Comparison of ENCODE assay signal across 8 cellular contexts in the genomic region with DNA sequence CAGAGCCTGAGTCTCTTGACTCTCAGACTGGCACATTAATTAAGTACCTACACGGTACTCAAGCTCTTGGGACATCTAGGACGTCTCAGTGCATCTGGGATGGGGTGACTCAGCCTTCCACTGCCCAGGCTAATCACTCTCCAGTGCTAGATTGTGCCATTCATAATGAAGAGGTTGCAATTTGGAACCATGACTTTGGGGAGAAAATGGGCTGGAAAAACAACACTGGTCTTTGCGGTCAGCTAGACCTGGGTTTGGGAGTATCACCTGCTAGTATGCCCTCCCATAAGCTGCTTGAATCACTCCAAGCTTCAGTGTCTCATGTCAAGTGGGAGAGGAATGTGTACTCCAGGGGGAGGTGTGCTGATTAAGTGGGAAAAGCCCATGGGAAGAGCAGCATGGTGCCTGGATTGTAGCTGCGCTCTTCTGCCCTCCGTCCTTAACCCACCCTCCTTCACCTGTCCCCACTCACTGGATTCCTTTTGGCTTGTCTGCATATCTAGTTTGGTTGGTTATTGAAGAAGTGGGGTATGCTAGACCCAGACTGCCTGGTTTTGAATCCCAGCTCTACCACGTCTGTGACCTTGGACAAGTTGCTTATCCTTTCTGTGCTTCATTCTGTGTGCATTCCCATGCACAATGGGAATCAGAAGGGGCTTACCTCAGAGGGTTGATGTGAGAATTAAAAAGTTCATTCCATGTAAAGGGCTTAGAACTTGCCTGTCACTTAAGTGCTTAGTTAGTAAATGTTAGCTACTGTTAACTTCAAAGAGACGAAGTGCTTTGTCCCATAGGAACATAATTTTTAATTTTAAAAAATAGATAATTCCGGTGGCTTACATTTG. TPM values are rescaled to one million over a fixed set of nuclear protein-coding genes. Genes with fewer than 3 reads are reported as not detected.
DNase-seq lines count a peak whose midpoint lies in the region; ATAC-seq and TF ChIP-seq lines count a peak whose summit lies in the region.

No MANE protein-coding gene starts in this region.

- H3K4me3 ChIP-seq in cardiac muscle cell (no peak overlapping the region), upper lobe of right lung (peak overlapping the region; percentile 21)

- H3K4me1 ChIP-seq in cardiac muscle cell (ENCODE audit: low read depth) (peaks cover 8% of the 10 kb centered on the region), foreskin keratinocyte (peaks cover 36% of the 10 kb centered on the region), upper lobe of right lung (peaks cover 40% of the 10 kb centered on the region)

- H3K27ac ChIP-seq in cardiac muscle cell (no peak overlapping the region), foreskin keratinocyte (peak overlapping the region; percentile 94), upper lobe of right lung (peak overlapping the region; percentile 51)

- ATAC-seq in Right ventricle myocardium inferior (no peak), foreskin keratinocyte (peak; percentile 47), upper lobe of right lung (peak; percentile 21), HG02970 (IDR thresholded peaks at IDR 0.05; ENCODE audit: low FRiP score, unreplicated experiment) (no peak), HG03280 (IDR thresholded peaks at IDR 0.05; ENCODE audit: unreplicated experiment) (no peak)

- in situ Hi-C loops in SK-MEL-5 (cut with HindIII; ENCODE audit: low pct_unique_long_range_greater_than_20kb, low sequenced_read_pairs): no loop called here

- peaks cover 34% of the 10 kb centered on the region for H3K27me3 ChIP-seq in cardiac muscle cell
- no peaks in the 10 kb centered on the region for H3K27me3 ChIP-seq in foreskin keratinocyte
- no peaks in the 10 kb centered on the region for H3K27me3 ChIP-seq in upper lobe of right lung

- DNase-seq in cardiac muscle cell (ENCODE audit: low read depth in 1 of 2, low spot score in 1 of 2) (peak in 1 of 2 donors; percentile 44), Right ventricle myocardium inferior (ENCODE audit: missing footprints) (no peak), SK-MEL-5 (ENCODE audit: low read depth, low spot score) (peak; percentile 42), foreskin keratinocyte (peak; percentile 53 to 73), upper lobe of right lung (no peak), COR-L47 (lab: John Stamatoyannopoulos, UW) (no peak)

- H3K9me3 ChIP-seq in cardiac muscle cell (ENCODE audit: low read depth): no peaks in the 10 kb centered on the region
- no peaks in the 10 kb centered on the region for H3K9me3 ChIP-seq in upper lobe of right lung

- H3K36me3 ChIP-seq in cardiac muscle cell (no peaks in the 10 kb centered on the region), upper lobe of right lung (no peaks in the 10 kb centered on the region)

- TF ChIP-seq CTCF in cardiac muscle cell (IDR thresholded peaks at IDR 0.05; ENCODE audit: low read depth, low read length) (peak; percentile 6), foreskin keratinocyte (conservative IDR thresholded peaks at IDR 0.05) (peak; percentile 22), upper lobe of right lung (IDR thresholded peaks at IDR 0.05) (no peak)

- intact Hi-C loops in Right ventricle myocardium inferior (cut with DNase I) (no loop called here), upper lobe of right lung (cut with DNase I) (no loop called here)

RNA-seq across cellular contexts. Expression of a gene that starts 3.8 kb away (rescaled TPM):
- 2.1 TPM in 2 replicates for total RNA-seq in cardiac muscle cell
- 2.1 and 3.8 TPM in 2 replicates for polyA plus RNA-seq in cardiac muscle cell
- 1.4 TPM for total RNA-seq in Right ventricle myocardium inferior
- total RNA-seq in SK-MEL-5 (2014; rRNA removed; shearing (Covaris generic)): 8.2 and 9.3 TPM in 2 replicates
- polyA plus RNA-seq in SK-MEL-5 (2015; cell fraction: cytosol; rRNA removed): 7.3 and 10.6 TPM in 2 replicates
- 2.0 and 3.8 TPM in 2 replicates for polyA plus RNA-seq in SK-MEL-5 (2015; cell fraction: nucleus; rRNA removed)
- 22.1 and 28.6 TPM in 2 replicates for total RNA-seq in foreskin keratinocyte
- polyA plus RNA-seq in foreskin keratinocyte: 15.3 and 16.5 TPM in 2 replicates
- 4.1 TPM for total RNA-seq in upper lobe of right lung

RNA-seq across cellular contexts. Expression of a gene that starts 44.8 kb away (rescaled TPM):
- total RNA-seq in cardiac muscle cell (247 and 450 TPM in 2 replicates), Right ventricle myocardium inferior (396 TPM), foreskin keratinocyte (487 and 722 TPM in 2 replicates), upper lobe of right lung (343 TPM)
- polyA plus RNA-seq in cardiac muscle cell (880 and 1,016 TPM in 2 replicates), foreskin keratinocyte (784 and 981 TPM in 2 replicates)
- total RNA-seq in SK-MEL-5 (2014; rRNA removed; shearing (Covaris generic)): 201 and 235 TPM in 2 replicates
- polyA plus RNA-seq in SK-MEL-5 (2015; cell fraction: cytosol; rRNA removed): 870 and 929 TPM in 2 replicates
- 1,335 and 1,362 TPM in 2 replicates for polyA plus RNA-seq in SK-MEL-5 (2015; cell fraction: nucleus; rRNA removed)

RNA-seq across cellular contexts. Expression of a gene that starts 45.8 kb away (rescaled TPM):
- total RNA-seq in cardiac muscle cell (188 and 223 TPM in 2 replicates), Right ventricle myocardium inferior (59.3 TPM), foreskin keratinocyte (180 and 185 TPM in 2 replicates), upper lobe of right lung (83.8 TPM)
- polyA plus RNA-seq in cardiac muscle cell (213 and 266 TPM in 2 replicates), foreskin keratinocyte (138 and 166 TPM in 2 replicates)
- 484 and 490 TPM in 2 replicates for total RNA-seq in SK-MEL-5 (2014; rRNA removed; shearing (Covaris generic))
- polyA plus RNA-seq in SK-MEL-5 (2015; cell fraction: cytosol; rRNA removed): 329 and 389 TPM in 2 replicates
- polyA plus RNA-seq in SK-MEL-5 (2015; cell fraction: nucleus; rRNA removed): 1,341 and 1,703 TPM in 2 replicates

Comparison
In these comparisons a context has a peak if more than half of its experiments do, and no peak if none do; other contexts are left out.
1. DNase-seq: peak in SK-MEL-5 (single experiment) and foreskin keratinocyte (2 of 2); none in Right ventricle myocardium inferior (single experiment), upper lobe of right lung (single experiment) and COR-L47 (single experiment).
2. ATAC-seq: peak in foreskin keratinocyte (single experiment) and upper lobe of right lung (single experiment); none in Right ventricle myocardium inferior (single experiment), HG02970 (single experiment) and HG03280 (single experiment).